ENCODE assay signal across 23 cellular contexts in the genomic region with DNA sequence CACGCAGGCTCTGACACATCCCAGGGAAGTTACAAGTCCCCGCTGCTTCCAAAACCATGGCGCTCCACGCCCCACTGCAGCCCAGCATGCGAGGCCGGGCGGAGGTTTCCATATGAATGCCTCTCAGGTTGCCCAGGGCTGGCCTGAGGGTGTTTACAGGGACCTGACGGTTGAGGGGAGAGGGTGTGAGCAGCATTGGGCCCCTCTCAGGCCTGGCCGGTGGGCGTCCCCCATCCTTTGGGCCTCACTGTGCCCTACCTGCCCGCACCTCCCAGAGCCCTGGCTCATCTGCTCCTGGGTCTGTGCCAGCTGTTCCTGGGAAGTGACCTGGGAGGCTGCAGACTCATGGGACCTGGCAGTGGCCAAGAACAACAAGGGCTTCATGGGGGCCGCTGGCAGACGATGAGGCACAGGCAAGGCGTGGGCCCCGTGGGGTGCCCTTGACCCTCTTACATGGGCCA.
"Had no signal": no experiment of that assay in that cellular context is flagged by ENCODE, and none has a peak within 500 bp of the region (broad histone marks: within the 10 kb centered on the region; RNA-seq: fewer than 3 reads in every experiment).

No MANE protein-coding gene starts in this region.

- H2AFZ ChIP-seq: neural progenitor cell had no signal

- H3K27ac ChIP-seq: body of pancreas, cardiac muscle cell, foreskin keratinocyte, neural progenitor cell, prostate gland, tibial artery had no signal

- H3K27me3 ChIP-seq: body of pancreas, cardiac muscle cell, foreskin keratinocyte, neural progenitor cell, tibial artery had no signal

- H3K27me3 Mint-ChIP-seq: activated CD4-positive, alpha-beta memory T cell treated with anti-CD3 and anti-CD28 coated beads, Interleukin-2, amount 10 ng/mL, durations not matched to agents 7 days and 5 days; activated naive CD4-positive, alpha-beta T cell treated with anti-CD3 and anti-CD28 coated beads, Interleukin-2, amount 10 ng/mL, durations not matched to agents 7 days and 5 days; dendritic cell treated with granulocyte-macrophage colony-stimulating factor and Interleukin-4, amounts not matched to agents 40 ng/mL and 50 ng/mL, for 4 days; stimulated activated naive CD8-positive, alpha-beta T cell treated with anti-CD3 and anti-CD28 coated beads, Interleukin-15, amount 100 ng/mL, for 72 hours; T-helper 17 cell had no signal

- H3K4me1 ChIP-seq: body of pancreas, foreskin keratinocyte, prostate gland, tibial artery had no signal

- H3K9me3 Mint-ChIP-seq: neural progenitor cell had no signal

- ATAC-seq: body of pancreas; foreskin keratinocyte; left lobe of liver; naive thymus-derived CD8-positive, alpha-beta T cell; stimulated activated naive CD8-positive, alpha-beta T cell treated with anti-CD3 and anti-CD28 coated beads, Interleukin-15, amount 100 ng/mL, for 72 hours; T-helper 17 cell had no signal

- H3K4me3 Mint-ChIP-seq: activated CD4-positive, alpha-beta memory T cell treated with anti-CD3 and anti-CD28 coated beads, Interleukin-2, amount 10 ng/mL, durations not matched to agents 7 days and 5 days; activated naive CD4-positive, alpha-beta T cell treated with anti-CD3 and anti-CD28 coated beads, Interleukin-2, amount 10 ng/mL, durations not matched to agents 7 days and 5 days; dendritic cell treated with granulocyte-macrophage colony-stimulating factor and Interleukin-4, amounts not matched to agents 40 ng/mL and 50 ng/mL, for 4 days; naive thymus-derived CD8-positive, alpha-beta T cell; neural progenitor cell; stimulated activated naive CD8-positive, alpha-beta T cell treated with anti-CD3 and anti-CD28 coated beads, Interleukin-15, amount 100 ng/mL, for 72 hours; T-helper 17 cell had no signal

- H3K4me1 Mint-ChIP-seq: activated CD4-positive, alpha-beta memory T cell treated with anti-CD3 and anti-CD28 coated beads, Interleukin-2, amount 10 ng/mL, durations not matched to agents 7 days and 5 days; activated naive CD4-positive, alpha-beta T cell treated with anti-CD3 and anti-CD28 coated beads, Interleukin-2, amount 10 ng/mL, durations not matched to agents 7 days and 5 days; naive thymus-derived CD8-positive, alpha-beta T cell; stimulated activated naive CD8-positive, alpha-beta T cell treated with anti-CD3 and anti-CD28 coated beads, Interleukin-15, amount 100 ng/mL, for 72 hours; T-helper 17 cell had no signal

- H3K4me3 ChIP-seq: body of pancreas, cardiac muscle cell, lung, neural progenitor cell, prostate gland, tibial artery had no signal

- H3K36me3 Mint-ChIP-seq: activated naive CD4-positive, alpha-beta T cell treated with anti-CD3 and anti-CD28 coated beads, Interleukin-2, amount 10 ng/mL, durations not matched to agents 7 days and 5 days had no signal

- H3K4me2 ChIP-seq: neural progenitor cell had no signal

- H3K27ac Mint-ChIP-seq: activated CD4-positive, alpha-beta memory T cell treated with anti-CD3 and anti-CD28 coated beads, Interleukin-2, amount 10 ng/mL, durations not matched to agents 7 days and 5 days; activated naive CD4-positive, alpha-beta T cell treated with anti-CD3 and anti-CD28 coated beads, Interleukin-2, amount 10 ng/mL, durations not matched to agents 7 days and 5 days; dendritic cell treated with granulocyte-macrophage colony-stimulating factor and Interleukin-4, amounts not matched to agents 40 ng/mL and 50 ng/mL, for 4 days; naive thymus-derived CD8-positive, alpha-beta T cell; neural progenitor cell; stimulated activated naive CD8-positive, alpha-beta T cell treated with anti-CD3 and anti-CD28 coated beads, Interleukin-15, amount 100 ng/mL, for 72 hours; T-helper 17 cell had no signal

- H3K9ac ChIP-seq: neural progenitor cell had no signal

- H3K36me3 ChIP-seq: cardiac muscle cell, neural progenitor cell, prostate gland, tibial artery had no signal

- H3K9me3 ChIP-seq: body of pancreas, prostate gland, tibial artery had no signal

- DNase-seq: activated CD4-positive, alpha-beta memory T cell treated with anti-CD3 and anti-CD28 coated beads, Interleukin-2, amount 10 ng/mL, durations not matched to agents 7 days and 5 days; activated CD4-positive, alpha-beta T cell treated with anti-CD3 and anti-CD28 coated beads for 48 hours; activated CD4-positive, CD25-positive, alpha-beta regulatory T cell; activated effector memory CD4-positive, alpha-beta T cell treated with anti-CD3 and anti-CD28 coated beads, Interleukin-2, amount 50 U/mL, for 16 hours; activated naive CD4-positive, alpha-beta T cell treated with anti-CD3 and anti-CD28 coated beads, Interleukin-2, amount 10 ng/mL, durations not matched to agents 7 days and 5 days; activated T-cell treated with anti-CD3 and anti-CD28 coated beads for 4 hours; amygdala; body of pancreas; effector memory CD4-positive, alpha-beta T cell; foreskin keratinocyte; kidney; naive thymus-derived CD8-positive, alpha-beta T cell; stimulated activated CD4-positive, alpha-beta T cell treated with anti-CD3 and anti-CD28 coated beads, Interleukin-12 subunit alpha, Interleukin-12 subunit beta, amount 100 ng/mL, for 4 hours; stimulated activated CD4-positive, alpha-beta T cell treated with anti-CD3 and anti-CD28 coated beads, Interleukin-4, amount 100 ng/mL, for 4 hours; stimulated activated naive CD8-positive, alpha-beta T cell treated with anti-CD3 and anti-CD28 coated beads, Interleukin-15, amount 100 ng/mL, for 72 hours; T-helper 17 cell had no signal
